21 cellular contexts compared by ENCODE assay signal in the genomic region with DNA sequence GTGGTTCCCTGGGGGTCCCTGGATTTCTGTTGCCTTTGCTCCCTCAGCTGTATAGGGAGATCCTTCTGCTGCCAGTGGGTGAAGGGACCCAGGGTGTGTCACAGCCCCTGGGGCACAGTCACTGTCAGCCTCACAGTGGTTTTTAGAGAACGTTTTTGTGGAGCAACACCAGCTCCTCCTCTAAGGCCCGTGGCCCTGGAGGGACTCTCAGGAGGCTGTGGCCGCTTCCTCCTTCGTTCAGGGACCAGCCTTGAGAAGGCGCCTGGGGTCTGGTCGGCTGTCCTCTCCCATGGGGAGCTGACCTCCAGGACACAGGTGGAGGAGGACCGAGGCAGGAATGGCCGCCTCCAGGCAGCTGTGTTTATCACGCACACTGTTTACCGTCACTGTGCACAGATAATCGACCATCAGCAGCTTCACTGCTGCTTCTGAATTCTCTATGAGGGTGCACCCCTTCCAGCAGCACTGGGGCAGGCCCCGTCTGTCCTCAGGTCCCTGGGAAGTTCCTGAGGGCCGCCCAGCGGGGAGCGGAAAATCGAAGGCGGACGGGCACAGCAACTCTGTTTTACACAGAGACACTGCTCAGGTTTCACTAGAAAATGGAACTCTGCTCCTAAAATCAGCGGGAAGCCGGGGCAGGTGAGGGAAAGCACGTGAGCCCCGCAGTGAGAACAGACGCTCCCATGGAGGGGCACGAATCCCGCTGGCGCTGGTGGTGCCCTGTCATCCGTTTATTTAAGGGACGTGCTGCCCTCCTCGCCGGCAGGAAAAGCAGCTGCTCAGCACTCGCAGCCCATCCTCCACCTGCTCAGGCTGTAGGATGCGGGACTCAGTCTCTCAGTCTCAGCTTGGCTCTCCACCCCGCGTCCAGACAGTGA. TPM values are rescaled to one million over a fixed set of nuclear protein-coding genes. Genes with fewer than 3 reads are reported as not detected.
DNase-seq lines count a peak whose midpoint lies in the region; ATAC-seq lines count a peak whose summit lies in the region.
"Had no signal": no experiment of that assay in that cellular context is flagged by ENCODE, and none has a peak within 500 bp of the region (broad histone marks: within the 10 kb centered on the region; RNA-seq: fewer than 3 reads in every experiment).

No MANE protein-coding gene starts in this region.

- H2AFZ ChIP-seq in mesenchymal stem cell (ENCODE audit: low read depth, low read length), result no peak overlapping the region

- H3K27me3 ChIP-seq in mesenchymal stem cell (ENCODE audit: control insufficient read depth in 1 of 2, insufficient read depth in 1 of 2, low read length in 2 of 2), result peaks cover 8 to 23% of the 10 kb centered on the region in 2 experiments

- H2BK5ac ChIP-seq in mesenchymal stem cell (ENCODE audit: low read depth, low read length, poor library complexity, severe bottlenecking), result no peak overlapping the region

- DNase-seq in COLO668 (lab: John Stamatoyannopoulos, UW; ENCODE audit: unreplicated experiment), result peak; percentile 81
- DNase-seq in M059J (ENCODE audit: low read depth), result peak; percentile 25
- DNase-seq in NCI-H69 (lab: John Stamatoyannopoulos, UW), result peak; percentile 78
- DNase-seq in mesenchymal stem cell, result no peak
- no peak for DNase-seq in KG1 (lab: John Stamatoyannopoulos, UW)
- no peak for DNase-seq in NCI-H1105 (lab: John Stamatoyannopoulos, UW)
- no peak for DNase-seq in foreskin melanocyte
- DNase-seq: activated CD4-positive, alpha-beta T cell treated with anti-CD3 and anti-CD28 coated beads, Interleukin-2, amount 50 U/mL, for 1 hour; activated T-cell treated with anti-CD3 and anti-CD28 coated beads, Interleukin-2, amount 50 U/mL, for 1 hour; Calu3; effector CD4-positive, alpha-beta T cell; left colon; naive B cell; NCI-H1930 had no signal

- no peak overlapping the region for H3K27ac ChIP-seq in mesenchymal stem cell (ENCODE audit: low read length, poor library complexity, severe bottlenecking)
- H3K27ac ChIP-seq: HL-60, KMS-11, prostate gland had no signal

- WGBS in mesenchymal stem cell, result 85% methylated on average over 34 of the region's 34 CpGs

- H2AK5ac ChIP-seq in mesenchymal stem cell (ENCODE audit: low read length, severe bottlenecking), result peak overlapping the region; percentile 31

- H3K9ac ChIP-seq in mesenchymal stem cell (ENCODE audit: low read length), result no peak overlapping the region
- H3K9ac ChIP-seq: KMS-11 had no signal

- H3K79me1 ChIP-seq in mesenchymal stem cell (replicated peaks; ENCODE audit: low read length, poor library complexity, severe bottlenecking), result no peaks in the 10 kb centered on the region

- peak overlapping the region; percentile 27 to 73 for H3K4ac ChIP-seq in mesenchymal stem cell (ENCODE audit: low read depth in 1 of 2, low read length in 2 of 2)

- H3K14ac ChIP-seq in mesenchymal stem cell (ENCODE audit: low read length in 2 of 2), result no peak overlapping the region

- H3K23ac ChIP-seq in mesenchymal stem cell (ENCODE audit: low read length in 2 of 2), result no peak overlapping the region

- H4K91ac ChIP-seq in mesenchymal stem cell (ENCODE audit: low read length), result peak overlapping the region; percentile 91

- H2BK12ac ChIP-seq in mesenchymal stem cell (ENCODE audit: low read length in 2 of 2), result peak overlapping the region; percentile 59 to 86

- peak overlapping the region in 1 of 2 experiments; percentile 68 for H3K18ac ChIP-seq in mesenchymal stem cell (ENCODE audit: low read depth in 1 of 2, low read length in 2 of 2)

- ATAC-seq in HG03342 (IDR thresholded peaks at IDR 0.05; ENCODE audit: unreplicated experiment), result no peak
- ATAC-seq: activated naive CD4-positive, alpha-beta T cell treated with anti-CD3 and anti-CD28 coated beads, Interleukin-2, amount 50 U/mL, for 72 hours; left colon had no signal

- peak overlapping the region; percentile 94 for H2BK15ac ChIP-seq in mesenchymal stem cell (ENCODE audit: low read depth, poor library complexity, severe bottlenecking)

- no peak overlapping the region for H3K4me3 ChIP-seq in mesenchymal stem cell (ENCODE audit: insufficient read depth in 1 of 2, low read depth in 1 of 2, low read length in 2 of 2)
- H3K4me3 ChIP-seq: prostate gland had no signal

- no peak overlapping the region for H3K4me2 ChIP-seq in mesenchymal stem cell (ENCODE audit: low read length, poor library complexity, severe bottlenecking)
- H3K4me2 ChIP-seq: KMS-11 had no signal

- H3K36me3 ChIP-seq in mesenchymal stem cell (ENCODE audit: control insufficient read depth in 1 of 2, insufficient read depth in 2 of 2, low read depth in 1 of 2, low read length in 2 of 2), result no peaks in the 10 kb centered on the region
- H3K36me3 ChIP-seq: prostate gland had no signal

- H3K4me1 ChIP-seq in mesenchymal stem cell (ENCODE audit: control insufficient read depth, insufficient read depth, low read depth, low read length), result peaks cover 30% of the 10 kb centered on the region
- H3K4me1 ChIP-seq: prostate gland had no signal

- no peak overlapping the region for H4K8ac ChIP-seq in mesenchymal stem cell (ENCODE audit: low read length)

- peaks cover 4% of the 10 kb centered on the region for H3K9me3 ChIP-seq in mesenchymal stem cell (ENCODE audit: control insufficient read depth, low read length)
- H3K9me3 ChIP-seq: prostate gland had no signal

- peak overlapping the region; percentile 13 for H2BK120ac ChIP-seq in mesenchymal stem cell (ENCODE audit: low read depth, low read length)

RNA-seq across cellular contexts. Expression of a gene that starts 10.4 kb away (rescaled TPM):
- not detected in 2 replicates for total RNA-seq in M059J (2014; rRNA removed; shearing (Covaris generic))
- not detected for polyA plus RNA-seq in mesenchymal stem cell (2013, experiment 1 of 2)
- polyA plus RNA-seq in mesenchymal stem cell (2013, experiment 2 of 2), result not detected
- total RNA-seq: activated naive CD4-positive, alpha-beta T cell treated with anti-CD3 and anti-CD28 coated beads, Interleukin-2, amount 50 U/mL, for 72 hours; bronchial epithelial cell; Calu3; OCI-LY7 had no signal

Comparison
In these comparisons a context has a peak if more than half of its experiments do, and no peak if none do; other contexts are left out.
1. DNase-seq: peak in COLO668 (single experiment), M059J (single experiment) and NCI-H69 (single experiment); none in mesenchymal stem cell (single experiment), KG1 (single experiment), NCI-H1105 (single experiment) and foreskin melanocyte (single experiment).